Comparison of ENCODE assay signal across 30 cellular contexts in the genomic region with DNA sequence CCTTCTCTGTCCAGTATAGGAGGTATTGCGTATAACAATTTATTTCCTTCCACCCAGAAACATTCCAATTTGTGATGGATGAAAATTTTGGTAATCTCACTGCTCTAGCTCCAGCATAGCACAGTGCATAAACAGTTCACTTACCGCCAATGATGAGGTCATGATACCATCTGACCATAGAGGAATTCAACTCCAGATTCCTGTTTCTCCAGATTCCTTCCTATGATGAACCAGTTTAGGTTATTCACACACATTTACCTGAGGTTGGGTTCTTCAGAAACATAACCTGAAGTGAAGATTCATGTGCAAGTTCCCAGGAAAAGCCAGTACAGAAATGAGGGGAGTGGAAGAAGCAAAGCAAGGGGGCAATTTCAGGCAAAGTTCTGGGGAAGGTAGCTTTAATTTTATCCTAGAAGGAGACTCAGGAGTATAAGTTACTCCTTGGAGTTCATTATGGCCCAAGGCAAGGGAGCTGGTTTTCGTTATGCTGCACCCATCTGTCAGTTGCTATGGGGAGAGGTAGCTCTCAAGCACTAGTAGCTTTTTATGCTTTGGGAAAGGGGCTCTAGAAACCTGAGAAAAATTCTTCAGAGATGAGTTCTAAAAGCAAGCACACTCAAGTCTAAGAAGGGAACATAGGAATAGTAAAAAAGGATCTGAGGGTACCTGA.
DNase-seq lines count a peak whose midpoint lies in the region; ATAC-seq and TF ChIP-seq lines count a peak whose summit lies in the region.
"Had no signal": no experiment of that assay in that cellular context is flagged by ENCODE, and none has a peak within 500 bp of the region (broad histone marks: within the 10 kb centered on the region; RNA-seq: fewer than 3 reads in every experiment).

No MANE protein-coding gene starts in this region.

- ATAC-seq in RWPE2 (ENCODE audit: low read depth) (peak; percentile 53), right cardiac atrium (no peak), Right ventricle myocardium inferior (no peak)
- ATAC-seq: activated CD8-positive, alpha-beta T cell treated with anti-CD3 and anti-CD28 coated beads, Interleukin-2, amount 10 ng/mL, durations not matched to agents 7 days and 5 days; body of pancreas; effector memory CD8-positive, alpha-beta T cell; gastroesophageal sphincter; HCT116; lower lobe of right lung; Panc1; sciatic nerve; stimulated activated naive CD8-positive, alpha-beta T cell treated with anti-CD3 and anti-CD28 coated beads, Interleukin-15, Interleukin-2, amounts not matched to agents 100 U/mL and 50 U/mL, for 24 hours had no signal

- DNase-seq in DMS53 (lab: John Stamatoyannopoulos, UW), result peak; percentile 13
- DNase-seq in DMS53 treated with DMSO at 0.1 percent for 48 hours (lab: John Stamatoyannopoulos, UW; ENCODE audit: unreplicated experiment), result no peak
- no peak for DNase-seq in RWPE2 (ENCODE audit: low spot score)
- peak; percentile 14 for DNase-seq in hepatocyte (ENCODE audit: low spot score)
- no peak for DNase-seq in activated CD8-positive, alpha-beta memory T cell treated with anti-CD3 and anti-CD28 coated beads, Interleukin-2, amount 50 U/mL, for 48 hours
- no peak for DNase-seq in GM03348 (ENCODE audit: low spot score)
- DNase-seq in right cardiac atrium, result no peak
- no peak for DNase-seq in Right ventricle myocardium inferior (ENCODE audit: missing footprints)
- DNase-seq: activated CD4-positive, alpha-beta T cell treated with anti-CD3 and anti-CD28 coated beads for 1 hour; activated CD8-positive, alpha-beta T cell treated with anti-CD3 and anti-CD28 coated beads, Interleukin-2, amount 10 ng/mL, durations not matched to agents 7 days and 5 days; activated gamma-delta T cell; AML-193; body of pancreas; CD8-positive, alpha-beta memory T cell; DMS79 treated with DMSO at 0.1 percent for 48 hours; effector memory CD8-positive, alpha-beta T cell; esophagus squamous epithelium; lower lobe of right lung; MG63; NCI-H2029 treated with DMSO at 0.1 percent for 48 hours; NCI-H446 treated with DMSO at 0.1 percent for 48 hours; SJCRH30; stimulated activated naive CD8-positive, alpha-beta T cell treated with anti-CD3 and anti-CD28 coated beads, Interleukin-15, Interleukin-2, amounts not matched to agents 100 U/mL and 50 U/mL, for 24 hours; T-helper 1 cell had no signal

- no peaks in the 10 kb centered on the region for H3K79me2 ChIP-seq in hepatocyte
- H3K79me2 ChIP-seq: parathyroid adenoma had no signal

- 70% methylated on average over 3 of the region's 3 CpGs for WGBS in hepatocyte (ENCODE audit: low lambda C conversion rate, missing lambda C conversion rate)
- 94% methylated on average over 3 of the region's 3 CpGs for WGBS in right cardiac atrium

- H3K27ac ChIP-seq in RWPE2 (ENCODE audit: poor library complexity, severe bottlenecking) (peak overlapping the region; percentile 4), hepatocyte (peak overlapping the region; percentile 25), right cardiac atrium (ENCODE audit: low read length) (no peak overlapping the region)
- H3K27ac ChIP-seq: 22Rv1, body of pancreas, gastroesophageal sphincter, lower lobe of right lung, parathyroid adenoma, SJCRH30 had no signal

- H4K20me1 ChIP-seq in hepatocyte (ENCODE audit: insufficient read depth, poor library complexity, severe bottlenecking), result no peaks in the 10 kb centered on the region

- H3K9me2 ChIP-seq in hepatocyte (replicated peaks; ENCODE audit: insufficient read depth), result no peaks in the 10 kb centered on the region

- TF ChIP-seq CTCF in RWPE2 (IDR thresholded peaks at IDR 0.05; ENCODE audit: poor library complexity, severe bottlenecking) (no peak), hepatocyte (IDR thresholded peaks at IDR 0.05; ENCODE audit: poor library complexity) (no peak)

- H2AFZ ChIP-seq in hepatocyte, result no peak overlapping the region
- H2AFZ ChIP-seq: parathyroid adenoma had no signal

- H3K36me3 ChIP-seq in RWPE2 (ENCODE audit: low read depth) (no peaks in the 10 kb centered on the region), hepatocyte (replicated peaks; ENCODE audit: insufficient read depth, low read depth) (no peaks in the 10 kb centered on the region)
- H3K36me3 ChIP-seq: esophagus squamous epithelium, gastroesophageal sphincter, lower lobe of right lung, MG63, SJCRH30 had no signal

- intact Hi-C loops in right cardiac atrium (cut with DNase I), result no loop called here
- intact Hi-C loops in Right ventricle myocardium inferior (cut with DNase I), result no loop called here

- H3K4me3 ChIP-seq in RWPE2 (ENCODE audit: severe bottlenecking) (no peak overlapping the region), hepatocyte (no peak overlapping the region), right cardiac atrium (ENCODE audit: low read length) (no peak overlapping the region)
- H3K4me3 ChIP-seq: body of pancreas, esophagus squamous epithelium, gastroesophageal sphincter, lower lobe of right lung, MG63, SJCRH30 had no signal

- no peaks in the 10 kb centered on the region for H3K9me3 ChIP-seq in RWPE2 (ENCODE audit: severe bottlenecking)
- no peaks in the 10 kb centered on the region for H3K9me3 ChIP-seq in hepatocyte (ENCODE audit: low read depth)
- no peaks in the 10 kb centered on the region for H3K9me3 ChIP-seq in right cardiac atrium (ENCODE audit: control insufficient read depth, low read length)
- H3K9me3 ChIP-seq: body of pancreas, esophagus squamous epithelium, gastroesophageal sphincter, SJCRH30 had no signal

- H3K4me2 ChIP-seq in hepatocyte, result no peak overlapping the region

- H3K27me3 ChIP-seq in RWPE2 (ENCODE audit: insufficient read depth, poor library complexity, severe bottlenecking) (no peaks in the 10 kb centered on the region), hepatocyte (no peaks in the 10 kb centered on the region), right cardiac atrium (ENCODE audit: control insufficient read depth, insufficient read depth) (no peaks in the 10 kb centered on the region)
- H3K27me3 ChIP-seq: body of pancreas, esophagus squamous epithelium, gastroesophageal sphincter, MG63, SJCRH30 had no signal

- H3K4me1 ChIP-seq in RWPE2 (ENCODE audit: insufficient read depth, poor library complexity, severe bottlenecking) (peaks cover 19% of the 10 kb centered on the region), hepatocyte (ENCODE audit: insufficient read depth) (peaks cover 4% of the 10 kb centered on the region), right cardiac atrium (ENCODE audit: control insufficient read depth, insufficient read depth, low read length) (no peaks in the 10 kb centered on the region)
- H3K4me1 ChIP-seq: body of pancreas, parathyroid adenoma, SJCRH30 had no signal

Comparison
In these comparisons a context has a peak if more than half of its experiments do, and no peak if none do; other contexts are left out.
1. DNase-seq: peak in DMS53 (single experiment) and hepatocyte (single experiment); none in DMS53 treated with DMSO at 0.1 percent for 48 hours (single experiment), RWPE2 (single experiment), activated CD8-positive, alpha-beta memory T cell treated with anti-CD3 and anti-CD28 coated beads, Interleukin-2, amount 50 U/mL, for 48 hours (single experiment), GM03348 (single experiment), right cardiac atrium (0 of 3) and Right ventricle myocardium inferior (single experiment).